Comparison of ENCODE assay signal across 11 cellular contexts in genomic region chr14:21256539-21257394, GRCh38. TPM values are rescaled to one million over a fixed set of nuclear protein-coding genes. Genes with fewer than 3 reads are reported as not detected.
DNase-seq lines count a peak whose midpoint lies in the region; ATAC-seq and TF ChIP-seq lines count a peak whose summit lies in the region.
"Had no signal": no experiment of that assay in that cellular context is flagged by ENCODE, and none has a peak within 500 bp of the region (broad histone marks: within the 10 kb centered on the region; RNA-seq: fewer than 3 reads in every experiment).

No MANE protein-coding gene starts in this region.

- intact Hi-C loops in CD4-positive, alpha-beta memory T cell (cut with micrococcal nuclease) = loop anchor here (1.0 kb wide), 1 partner anchor 9 kb away; no protein-coding TSS in a partner anchor

- no peaks in the 10 kb centered on the region for H3K9me3 ChIP-seq in CD4-positive, alpha-beta memory T cell (ENCODE audit: control insufficient read depth in 1 of 2, low read length in 2 of 2)
- H3K9me3 ChIP-seq: heart right ventricle had no signal

- H3K4me1 ChIP-seq in CD4-positive, alpha-beta memory T cell (ENCODE audit: insufficient read depth, low read length) = peaks cover 89% of the 10 kb centered on the region

- peak overlapping the region; percentile 27 for H3K27ac ChIP-seq in CD4-positive, alpha-beta memory T cell (ENCODE audit: low read depth, low read length)

- CTCF ChIA-PET in CD4-positive, alpha-beta memory T cell (lab: Charles Lee; ENCODE audit: partially characterized antibody) = interaction anchor here (0.6 to 2.6 kb wide), 9 partner anchors 8 to 35 kb away, joined by 3 to 13 read pairs (median 3); no protein-coding TSS in a partner anchor

- H3K36me3 ChIP-seq in CD4-positive, alpha-beta memory T cell (ENCODE audit: insufficient read depth, low read length) = peaks cover 31% of the 10 kb centered on the region

- no peaks in the 10 kb centered on the region for H3K27me3 ChIP-seq in CD4-positive, alpha-beta memory T cell (ENCODE audit: insufficient read depth, low read length)
- H3K27me3 ChIP-seq: heart right ventricle had no signal

- no peak for DNase-seq in CD4-positive, alpha-beta memory T cell
- DNase-seq in activated naive CD8-positive, alpha-beta T cell treated with anti-CD3 and anti-CD28 coated beads, Interleukin-2, amount 50 U/mL, for 24 hours = no peak
- no peak for DNase-seq in nephron progenitor cell
- no peak for DNase-seq in NCI-H2196 (lab: John Stamatoyannopoulos, UW; ENCODE audit: unreplicated experiment)
- DNase-seq: cortex of kidney, heart right ventricle, NCI-H2081 had no signal

- TF ChIP-seq CTCF in nephron progenitor cell (IDR thresholded peaks at IDR 0.05) = no peak

- H3K4me3 Mint-ChIP-seq in CD4-positive, alpha-beta memory T cell = peak overlapping the region; percentile 69 to 82 (median 76)
- H3K4me3 Mint-ChIP-seq in IgD-negative memory B cell (peak overlapping the region in 3 of 4 donors; percentile 12 to 90 (median 16)), nephron progenitor cell (no peak overlapping the region)
- peak overlapping the region; percentile 73 for H3K4me3 Mint-ChIP-seq in activated naive CD8-positive, alpha-beta T cell treated with anti-CD3 and anti-CD28 coated beads, Interleukin-2, amount 50 U/mL, for 24 hours

- peaks cover 55 to 91% (median 73%) of the 10 kb centered on the region in 4 donors for H3K4me1 Mint-ChIP-seq in CD4-positive, alpha-beta memory T cell
- H3K4me1 Mint-ChIP-seq in IgD-negative memory B cell (peaks cover 41 to 57% (median 52%) of the 10 kb centered on the region in 3 donors), nephron progenitor cell (peaks cover 31% of the 10 kb centered on the region)
- peaks cover 80% of the 10 kb centered on the region for H3K4me1 Mint-ChIP-seq in activated naive CD8-positive, alpha-beta T cell treated with anti-CD3 and anti-CD28 coated beads, Interleukin-2, amount 50 U/mL, for 24 hours

- peak overlapping the region in 1 of 2 donors; percentile 1 for H3K4me3 ChIP-seq in CD4-positive, alpha-beta memory T cell (ENCODE audit: low read length in 2 of 2)
- H3K4me3 ChIP-seq: heart right ventricle had no signal

- POLR2A ChIA-PET in CD4-positive, alpha-beta memory T cell (lab: Charles Lee; ENCODE audit: partially characterized antibody) = interaction anchor here (0.7 to 6.4 kb wide), 9 partner anchors 8 to 199 kb away, joined by 3 to 85 read pairs (median 4); partner anchors contain the start of genes CHD8 and SUPT16H

- H3K9me3 Mint-ChIP-seq in CD4-positive, alpha-beta memory T cell = no peaks in the 10 kb centered on the region
- no peaks in the 10 kb centered on the region for H3K9me3 Mint-ChIP-seq in IgD-negative memory B cell
- no peaks in the 10 kb centered on the region for H3K9me3 Mint-ChIP-seq in activated naive CD8-positive, alpha-beta T cell treated with anti-CD3 and anti-CD28 coated beads, Interleukin-2, amount 50 U/mL, for 24 hours
- H3K9me3 Mint-ChIP-seq in nephron progenitor cell = peaks cover 8% of the 10 kb centered on the region

- peaks cover 48 to 71% of the 10 kb centered on the region in 2 donors for H3K36me3 Mint-ChIP-seq in CD4-positive, alpha-beta memory T cell
- peaks cover 6% of the 10 kb centered on the region for H3K36me3 Mint-ChIP-seq in IgD-negative memory B cell
- peaks cover 80% of the 10 kb centered on the region for H3K36me3 Mint-ChIP-seq in activated naive CD8-positive, alpha-beta T cell treated with anti-CD3 and anti-CD28 coated beads, Interleukin-2, amount 50 U/mL, for 24 hours (ENCODE audit: low read depth)
- H3K36me3 Mint-ChIP-seq in nephron progenitor cell (ENCODE audit: low read depth) = peaks cover 96% of the 10 kb centered on the region

- no peaks in the 10 kb centered on the region for H3K27me3 Mint-ChIP-seq in CD4-positive, alpha-beta memory T cell
- H3K27me3 Mint-ChIP-seq in IgD-negative memory B cell (no peaks in the 10 kb centered on the region), nephron progenitor cell (ENCODE audit: low read depth, poor library complexity) (no peaks in the 10 kb centered on the region)
- H3K27me3 Mint-ChIP-seq in activated naive CD8-positive, alpha-beta T cell treated with anti-CD3 and anti-CD28 coated beads, Interleukin-2, amount 50 U/mL, for 24 hours = no peaks in the 10 kb centered on the region

- peak overlapping the region; percentile 14 to 90 (median 78) for H3K27ac Mint-ChIP-seq in CD4-positive, alpha-beta memory T cell
- H3K27ac Mint-ChIP-seq in IgD-negative memory B cell (peak overlapping the region; percentile 33 to 80 (median 63)), nephron progenitor cell (peak overlapping the region; percentile 30)
- peak overlapping the region; percentile 90 for H3K27ac Mint-ChIP-seq in activated naive CD8-positive, alpha-beta T cell treated with anti-CD3 and anti-CD28 coated beads, Interleukin-2, amount 50 U/mL, for 24 hours

- no peak for ATAC-seq in activated naive CD8-positive, alpha-beta T cell treated with anti-CD3 and anti-CD28 coated beads, Interleukin-2, amount 50 U/mL, for 24 hours
- no peak for ATAC-seq in HG03432 (IDR thresholded peaks at IDR 0.05; ENCODE audit: unreplicated experiment)
- ATAC-seq in GM18520 (IDR thresholded peaks at IDR 0.05; ENCODE audit: unreplicated experiment) = no peak

RNA-seq across cellular contexts. Expression of gene HNRNPC, which starts 12.5 kb away (rescaled TPM):
- total RNA-seq in CD4-positive, alpha-beta memory T cell = 100 to 1,000 TPM; 538 to 539 TPM
- 1,000 to 10,000 TPM in 1 of 2 donors, 100 to 1,000 TPM in 1; 705 to 1,178 TPM for polyA plus RNA-seq in CD4-positive, alpha-beta memory T cell
- polyA plus RNA-seq in IgD-negative memory B cell = 741 TPM

RNA-seq across cellular contexts. Expression of gene RPGRIP1, which starts 23.1 kb away (rescaled TPM):
- total RNA-seq in CD4-positive, alpha-beta memory T cell = under 1 TPM in 1 of 2 experiments, not detected in 1; 0.47 TPM
- polyA plus RNA-seq in CD4-positive, alpha-beta memory T cell = not detected
- polyA plus RNA-seq in IgD-negative memory B cell = 0.14 TPM
- total RNA-seq: G401 had no signal

Comparison
In these comparisons a context has a peak if more than half of its experiments do, and no peak if none do; other contexts are left out.
1. H3K27ac Mint-ChIP-seq: peak in every context shown above with its lines; median percentile 90 in activated naive CD8-positive, alpha-beta T cell treated with anti-CD3 and anti-CD28 coated beads, Interleukin-2, amount 50 U/mL, for 24 hours; 78 in CD4-positive, alpha-beta memory T cell; 63 in IgD-negative memory B cell; 30 in nephron progenitor cell.